Comparison of ENCODE assay signal across 11 cellular contexts in genomic region chr2:81181845-81182244, GRCh38.
"Had no signal": no experiment of that assay in that cellular context is flagged by ENCODE, and none has a peak within 500 bp of the region (broad histone marks: within the 10 kb centered on the region; RNA-seq: fewer than 3 reads in every experiment).

No MANE protein-coding gene starts in this region.

- DNase-seq: GM23248, GOT3, H7, H9, HCEC 1CT, HFFc6 had no signal

- FAIRE-seq: H1, H54 had no signal

- H3K4me3 ChIP-seq: GM23248, GM23338, HAP-1 had no signal

- H2AFZ ChIP-seq: GM23248, GM23338 had no signal

- H3K9me3 ChIP-seq: HAP-1 had no signal

- ATAC-seq: GM23338, HCT116 had no signal

- H3K9ac ChIP-seq: GM23248 had no signal

- H3K4me2 ChIP-seq: GM23338 had no signal

- H3K36me3 ChIP-seq: HAP-1 had no signal

- H3K4me1 ChIP-seq: HAP-1 had no signal

- H3K27ac ChIP-seq: GM23248 had no signal
